Comparison of ENCODE assay signal across 12 cellular contexts in the genomic region with DNA sequence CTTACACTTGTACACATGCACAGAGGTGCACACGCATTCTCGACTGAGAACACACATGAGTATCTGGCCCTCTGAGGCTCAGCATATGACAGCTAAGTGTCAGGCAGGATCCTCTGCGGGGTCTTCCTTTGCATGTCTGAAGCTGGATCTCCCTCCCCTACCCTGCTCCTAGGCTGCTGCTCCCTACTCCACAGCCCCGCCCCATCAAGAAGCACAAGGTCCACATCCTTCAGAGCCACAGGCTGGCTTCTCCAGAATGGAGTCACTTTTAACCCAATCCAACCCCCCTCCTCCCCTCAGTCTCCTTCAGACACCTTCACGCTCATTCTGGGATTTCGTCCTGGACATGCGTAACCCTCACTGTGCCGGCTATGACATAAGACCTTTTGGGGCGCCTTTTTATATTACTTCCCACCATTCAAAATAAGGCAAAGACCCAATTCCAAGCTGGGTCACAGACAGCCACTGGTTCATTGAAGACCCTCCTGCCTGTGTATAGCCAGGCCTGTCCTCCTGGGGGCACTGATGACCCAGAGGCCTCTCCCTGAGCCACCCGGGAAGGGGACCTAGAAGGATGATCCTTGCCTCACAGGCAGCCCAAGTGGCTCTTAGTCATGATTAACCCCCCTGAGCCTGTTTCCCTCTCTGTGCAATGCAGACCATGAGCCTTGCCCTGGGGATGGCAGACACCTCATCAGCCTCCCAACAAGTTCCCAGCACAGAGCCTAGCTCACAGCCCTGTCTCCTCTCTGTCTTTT. TPM values are rescaled to one million over a fixed set of nuclear protein-coding genes. Genes with fewer than 3 reads are reported as not detected.
A peak's percentile ranks its signal among the peaks of the same experiment; 100 is the strongest.
DNase-seq lines count a peak whose midpoint lies in the region; ATAC-seq and TF ChIP-seq lines count a peak whose summit lies in the region.
"Had no signal": no experiment of that assay in that cellular context is flagged by ENCODE, and none has a peak within 500 bp of the region (broad histone marks: within the 10 kb centered on the region; RNA-seq: fewer than 3 reads in every experiment).

No MANE protein-coding gene starts in this region.

- H3K79me2 ChIP-seq in mesendoderm (ENCODE audit: control insufficient read depth, insufficient read depth, low read length) = peaks cover 1% of the 10 kb centered on the region

- no peak overlapping the region for H4K5ac ChIP-seq in mesendoderm (ENCODE audit: low read length)

- H2BK120ac ChIP-seq in mesendoderm (ENCODE audit: low read depth, low read length) = no peak overlapping the region

- peaks cover 7% of the 10 kb centered on the region; the same call in 1 of the 2 replicates for H3K27me3 ChIP-seq in BLaER1
- no peaks in the 10 kb centered on the region for H3K27me3 ChIP-seq in mesendoderm (ENCODE audit: insufficient read depth, low read length, poor library complexity)
- no peaks in the 10 kb centered on the region for H3K27me3 ChIP-seq in BE2C

- H2AK5ac ChIP-seq in mesendoderm (ENCODE audit: low read length) = peak overlapping the region; percentile 37

- H3K9me3 ChIP-seq in BLaER1 = no peaks in the 10 kb centered on the region
- H3K9me3 ChIP-seq in BE2C = no peaks in the 10 kb centered on the region
- H3K9me3 ChIP-seq: neutrophil had no signal

- no peak overlapping the region for H3K23ac ChIP-seq in mesendoderm (ENCODE audit: low read length)

- no peaks in the 10 kb centered on the region for H3K36me3 Mint-ChIP-seq in WTC11

- H3K36me3 ChIP-seq in BLaER1 (peaks cover 12% of the 10 kb centered on the region), mesendoderm (ENCODE audit: control insufficient read depth, insufficient read depth, low read length) (no peaks in the 10 kb centered on the region), BE2C (no peaks in the 10 kb centered on the region)
- H3K36me3 ChIP-seq: neutrophil had no signal

- TF ChIP-seq CTCF in GM10266 (IDR thresholded peaks at IDR 0.05; ENCODE audit: control insufficient read depth, insufficient read depth, low read depth, missing control alignments) (peak; percentile 13), WTC11 (IDR thresholded peaks at IDR 0.05) (no peak), BE2C (IDR thresholded peaks at IDR 0.05; ENCODE audit: low read depth, low read length) (no peak), GM10248 (IDR thresholded peaks at IDR 0.05; ENCODE audit: control extremely low read depth, extremely low read depth, low read depth, missing control alignments) (no peak)

- H4K20me1 ChIP-seq in BLaER1 = peaks cover 61% of the 10 kb centered on the region

- no peaks in the 10 kb centered on the region for H3K9me3 Mint-ChIP-seq in WTC11

- no peak; the same call in 1 of the 2 replicates for ATAC-seq in WTC11
- ATAC-seq in HG03025 (IDR thresholded peaks at IDR 0.05; ENCODE audit: low FRiP score, unreplicated experiment) = no peak

- H3K4me3 Mint-ChIP-seq in WTC11 = peak overlapping the region; percentile 64

- H3K27ac Mint-ChIP-seq in WTC11 = peak overlapping the region; percentile 34; the same call in 1 of the 2 replicates

- no peak overlapping the region for H3K4ac ChIP-seq in mesendoderm (ENCODE audit: low read depth, low read length)

- no peak overlapping the region for H3K18ac ChIP-seq in mesendoderm (ENCODE audit: low read length)

- peaks cover 2% of the 10 kb centered on the region for H3K79me1 ChIP-seq in mesendoderm (ENCODE audit: low read length)

- H3K4me1 Mint-ChIP-seq in WTC11 = peaks cover 38% of the 10 kb centered on the region

- H3K9ac ChIP-seq in BLaER1 = no peak overlapping the region
- H3K9ac ChIP-seq in mesendoderm (ENCODE audit: low read length) = peak overlapping the region; percentile 3

- H2BK5ac ChIP-seq in mesendoderm (ENCODE audit: low read length) = no peak overlapping the region

- no peak overlapping the region for H3K27ac ChIP-seq in BLaER1
- no peak overlapping the region for H3K27ac ChIP-seq in mesendoderm (ENCODE audit: low read depth, low read length)
- H3K27ac ChIP-seq: neutrophil had no signal

- peak overlapping the region; percentile 99 for H3K4me2 ChIP-seq in BLaER1
- H3K4me2 ChIP-seq in mesendoderm (ENCODE audit: low read length) = no peak overlapping the region

- no peak overlapping the region for H4K8ac ChIP-seq in mesendoderm (ENCODE audit: low read depth, low read length)

- H3K4me1 ChIP-seq in BLaER1 (peaks cover 59% of the 10 kb centered on the region), mesendoderm (ENCODE audit: control insufficient read depth, low read depth, low read length) (peaks cover 4% of the 10 kb centered on the region), BE2C (peaks cover 15% of the 10 kb centered on the region)

- peak overlapping the region; percentile 77 for H3K56ac ChIP-seq in mesendoderm (ENCODE audit: low read length)

- CTCF ChIA-PET in WTC11 (lab: Charles Lee) = interaction anchor here (0.7 to 13.3 kb wide), 18 partner anchors 8 to 226 kb away, joined by 3 to 282 read pairs (median 7); a partner anchor contains a TSS
- CTCF ChIA-PET in GM10248 (lab: Yijun Ruan, JAX) = interaction anchor here (0.7 to 7.3 kb wide), 7 partner anchors 11 to 304 kb away, joined by 3 to 44 read pairs (median 5); no protein-coding TSS in a partner anchor

- WGBS in mesendoderm (ENCODE audit: extremely low coverage, insufficient coverage, low lambda C conversion rate) = no CpG with 5 or more reads among the region's 10 CpGs

- no peak overlapping the region for H3K4me3 ChIP-seq in BLaER1
- no peak overlapping the region for H3K4me3 ChIP-seq in mesendoderm (ENCODE audit: low read length)
- H3K4me3 ChIP-seq in BE2C (ENCODE audit: low read depth, low read length) = no peak overlapping the region

- peaks cover 14% of the 10 kb centered on the region for H3K27me3 Mint-ChIP-seq in WTC11 (ENCODE audit: low read depth)

- POLR2A ChIA-PET in WTC11 (lab: Charles Lee) = interaction anchor here (1.3 to 1.6 kb wide), 2 partner anchors 14 to 45 kb away, joined by 4 to 7 read pairs; no protein-coding TSS in a partner anchor
- POLR2A ChIA-PET in GM10248 (lab: Yijun Ruan, JAX) = interaction anchor here (0.6 kb wide), 1 partner anchor 902 kb away, joined by 4 read pairs; no protein-coding TSS in a partner anchor

- no peak for DNase-seq in GM10266 (ENCODE audit: extremely low spot score)
- no peak for DNase-seq in WTC11 (ENCODE audit: low spot score)
- DNase-seq in mesendoderm = peak; percentile 53
- no peak for DNase-seq in HuH-7 (ENCODE audit: low spot score)
- DNase-seq in BE2C = no peak
- no peak for DNase-seq in GM10248 (ENCODE audit: extremely low spot score)
- DNase-seq: activated effector memory CD4-positive, alpha-beta T cell treated with Interleukin-2 at 50 U/mL for 16 hours; MM.1S; stimulated activated CD4-positive, alpha-beta T cell treated with anti-CD3 and anti-CD28 coated beads, Interleukin-15, amount 100 ng/mL, for 24 hours had no signal

- no peak overlapping the region for H2BK15ac ChIP-seq in mesendoderm (replicated peaks; ENCODE audit: low read depth)

TF ChIP-seq in WTC11, 78 proteins besides CTCF, POLR2A, EP300 and RAD21:
- TF ChIP-seq ELF4 (CRISPR knock-in tag; IDR thresholded peaks at IDR 0.05; ENCODE audit: low read depth) = no peak
- TF ChIP-seq, protein P1, sequence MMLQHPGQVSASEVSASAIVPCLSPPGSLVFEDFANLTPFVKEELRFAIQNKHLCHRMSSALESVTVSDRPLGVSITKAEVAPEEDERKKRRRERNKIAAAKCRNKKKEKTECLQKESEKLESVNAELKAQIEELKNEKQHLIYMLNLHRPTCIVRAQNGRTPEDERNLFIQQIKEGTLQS (CRISPR knock-in tag; conservative IDR thresholded peaks at IDR 0.05) = no peak
- no peak for TF ChIP-seq FOXP1 (CRISPR knock-in tag; IDR thresholded peaks at IDR 0.05; ENCODE audit: borderline replicate concordance)
- no peak for TF ChIP-seq JUN (CRISPR knock-in tag; IDR thresholded peaks at IDR 0.05)
- no peak for TF ChIP-seq PRRX2 (CRISPR knock-in tag; IDR thresholded peaks at IDR 0.05)

RNA-seq across cellular contexts. Expression of a gene that starts 4.7 kb away (rescaled TPM):
- total RNA-seq in WTC11 (2021) = 29.6 to 39.3 TPM (median 30.1 TPM) in 3 replicates
- polyA plus RNA-seq in mesendoderm (2013, experiment 1 of 2) = 4.9 TPM
- 5.2 TPM for polyA plus RNA-seq in mesendoderm (2013, experiment 2 of 2)
- 104 TPM for polyA plus RNA-seq in BE2C (2012; ENCODE audit: insufficient read depth, insufficient read length, low read depth)

RNA-seq across cellular contexts. Expression of a gene that starts 55.6 kb away (rescaled TPM):
- total RNA-seq in WTC11 (2021) = 8.8 to 11.0 TPM (median 9.6 TPM) in 3 replicates
- 3.3 TPM for polyA plus RNA-seq in mesendoderm (2013, experiment 1 of 2)
- polyA plus RNA-seq in mesendoderm (2013, experiment 2 of 2) = 3.5 TPM
- polyA plus RNA-seq in BE2C (2012; ENCODE audit: insufficient read depth, insufficient read length, low read depth) = 3.4 TPM

RNA-seq across cellular contexts. Expression of a gene that starts 56.4 kb away (rescaled TPM):
- 3.0 to 4.9 TPM (median 3.7 TPM) in 3 replicates for total RNA-seq in WTC11 (2021)
- polyA plus RNA-seq in mesendoderm (2013, experiment 1 of 2) = 0.37 TPM
- polyA plus RNA-seq in mesendoderm (2013, experiment 2 of 2) = 0.35 TPM
- not detected for polyA plus RNA-seq in BE2C (2012; ENCODE audit: insufficient read depth, insufficient read length, low read depth)
